Comparison of ENCODE assay signal across 22 cellular contexts in the genomic region with DNA sequence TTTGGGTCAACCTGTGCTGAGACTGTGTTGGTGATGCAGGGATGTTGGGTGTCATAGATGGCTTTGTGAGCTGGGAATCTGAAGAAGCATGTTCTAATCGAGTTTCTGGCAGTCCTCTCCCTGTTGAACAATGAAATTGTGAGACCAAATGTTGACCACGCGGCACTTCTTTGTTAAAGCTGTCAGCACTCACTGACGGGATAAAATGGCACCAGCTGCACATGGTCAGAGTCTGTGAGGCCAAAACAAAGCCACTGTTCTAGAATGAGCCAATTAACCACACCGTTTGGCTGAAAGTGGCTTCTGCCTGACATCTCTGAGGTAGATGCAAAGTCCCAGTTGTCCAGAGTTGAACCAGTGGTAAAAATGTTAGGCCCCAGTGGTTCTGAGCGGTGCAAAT.
DNase-seq lines count a peak whose midpoint lies in the region; ATAC-seq, FAIRE-seq and TF ChIP-seq lines count a peak whose summit lies in the region.
"Had no signal": no experiment of that assay in that cellular context is flagged by ENCODE, and none has a peak within 500 bp of the region (broad histone marks: within the 10 kb centered on the region; RNA-seq: fewer than 3 reads in every experiment).

No MANE protein-coding gene starts in this region.

- H3K27me3 ChIP-seq in HepG2 (ENCODE audit: control insufficient read depth in 1 of 2, insufficient read depth in 2 of 2, low read length in 2 of 2) (no peaks in the 10 kb centered on the region), right lobe of liver (no peaks in the 10 kb centered on the region)
- H3K27me3 ChIP-seq: MG63, Peyer's patch had no signal

- in situ Hi-C loops in HepG2 (cut with HindIII; ENCODE audit: extremely low pct_ligation_motif_present, low pct_unique_long_range_greater_than_20kb) = no loop called here

- H3K27ac ChIP-seq in HepG2 (ENCODE audit: extremely low read length, insufficient read depth, low read length) (no peak overlapping the region), right lobe of liver (no peak overlapping the region)
- H3K27ac ChIP-seq: GM23248, Peyer's patch, SK-N-MC had no signal

- no peaks in the 10 kb centered on the region for H3K79me2 ChIP-seq in HepG2 (ENCODE audit: insufficient read depth, low read length)

- no peak for DNase-seq in HepG2 (ENCODE audit: low spot score)
- no peak for DNase-seq in right lobe of liver
- peak; percentile 10 for DNase-seq in globus pallidus (ENCODE audit: low spot score)
- no peak for DNase-seq in neural crest cell (ENCODE audit: low read depth, low spot score)
- no peak for DNase-seq in NCI-H446 treated with DMSO at 0.1 percent for 48 hours (lab: John Stamatoyannopoulos, UW)
- DNase-seq: 8988T, ACHN, Calu3, DMS79 treated with DMSO at 0.1 percent for 48 hours, GM23248, H7, MG63, NCI-H2029, NCI-H526 treated with DMSO at 0.1 percent for 48 hours, Peyer's patch, SHP77 treated with DMSO at 0.1 percent for 48 hours had no signal

- H3K9me3 ChIP-seq in HepG2 (ENCODE audit: low read length) (peaks cover 67% of the 10 kb centered on the region; the same call in 1 of the 2 replicates), right lobe of liver (no peaks in the 10 kb centered on the region)
- H3K9me3 ChIP-seq: MG63, Peyer's patch had no signal

- H3K36me3 ChIP-seq in HepG2 (replicated peaks in 1 of 2; ENCODE audit: control insufficient read depth in 1 of 2, insufficient read depth in 2 of 2, low read length in 2 of 2) (no peaks in the 10 kb centered on the region), right lobe of liver (no peaks in the 10 kb centered on the region)
- H3K36me3 ChIP-seq: MG63, Peyer's patch had no signal

- no TSS peak for BruUV-seq in HepG2 (replicated peaks; lab: Mats Ljungman, UMichigan)

- no peaks in the 10 kb centered on the region for H3K27me3 Mint-ChIP-seq in neural crest cell (ENCODE audit: low read depth)
- no peaks in the 10 kb centered on the region for H3K27me3 Mint-ChIP-seq in stimulated activated memory B cell treated with anti-CD40 and anti-IgM and Interleukin-4, amounts not matched to agents 10 μg/mL and 1 μg/mL and 100 μg/mL, for 72 hours

- no peak for TF ChIP-seq CTCF in HepG2 (CRISPR knock-in tag; IDR thresholded peaks at IDR 0.05)
- no peak for TF ChIP-seq CTCF in right lobe of liver (IDR thresholded peaks at IDR 0.05)
- TF ChIP-seq CTCF in neural crest cell (conservative IDR thresholded peaks at IDR 0.05) = no peak

- H3K4me2 ChIP-seq in HepG2 (ENCODE audit: low read depth, low read length) = no peak overlapping the region

- CTCF ChIA-PET in HepG2 (lab: Yijun Ruan, JAX; ENCODE audit: low intra/inter-chr PET ratio, low total read pairs) = no interaction called here

- H3K9ac ChIP-seq in HepG2 (ENCODE audit: insufficient read depth, low read depth, low read length) = no peak overlapping the region
- H3K9ac ChIP-seq: GM23248 had no signal

- intact Hi-C loops in HepG2 (cut with micrococcal nuclease; ENCODE audit: unreplicated experiment) = no loop called here
- intact Hi-C loops in right lobe of liver (cut with DNase I) = no loop called here

- no peak for TF ChIP-seq POLR2A in HepG2 (IDR thresholded peaks at IDR 0.05; ENCODE audit: insufficient read depth in 1 of 2, low read depth in 2 of 2, low read length in 2 of 2)
- no peak for TF ChIP-seq POLR2A in right lobe of liver (IDR thresholded peaks at IDR 0.05)
- TF ChIP-seq POLR2A in GM18505 (IDR thresholded peaks at IDR 0.05; ENCODE audit: borderline replicate concordance, extremely low read depth, insufficient read depth, insufficient read length) = no peak

- H3K4me1 ChIP-seq in HepG2 (ENCODE audit: insufficient read depth, low read length) (no peaks in the 10 kb centered on the region), right lobe of liver (no peaks in the 10 kb centered on the region)
- H3K4me1 ChIP-seq: Peyer's patch had no signal

- no peak overlapping the region for H3K4me3 Mint-ChIP-seq in neural crest cell
- no peak overlapping the region for H3K4me3 Mint-ChIP-seq in stimulated activated memory B cell treated with anti-CD40 and anti-IgM and Interleukin-4, amounts not matched to agents 10 μg/mL and 1 μg/mL and 100 μg/mL, for 72 hours

- H3K4me3 ChIP-seq in HepG2 (replicated peaks in 1 of 3; ENCODE audit: insufficient read depth in 1 of 3, low read depth in 2 of 3, low read length in 3 of 3) (no peak overlapping the region), right lobe of liver (no peak overlapping the region)
- H3K4me3 ChIP-seq: GM23248, K562, MG63, Peyer's patch, SK-N-MC had no signal

- ATAC-seq in HepG2 (no peak), right lobe of liver (no peak), GM18505 (IDR thresholded peaks at IDR 0.05; ENCODE audit: unreplicated experiment) (no peak), GM19324 (IDR thresholded peaks at IDR 0.05; ENCODE audit: low FRiP score, unreplicated experiment) (no peak)
- ATAC-seq in stimulated activated memory B cell treated with anti-CD40 and anti-IgM and Interleukin-4, amounts not matched to agents 10 μg/mL and 1 μg/mL and 100 μg/mL, for 72 hours = no peak
- ATAC-seq: K562 had no signal

- TF ChIP-seq RAD21 in HepG2 (CRISPR knock-in tag; IDR thresholded peaks at IDR 0.05) = no peak

- peaks cover 3% of the 10 kb centered on the region for H3K9me3 Mint-ChIP-seq in neural crest cell
- no peaks in the 10 kb centered on the region for H3K9me3 Mint-ChIP-seq in stimulated activated memory B cell treated with anti-CD40 and anti-IgM and Interleukin-4, amounts not matched to agents 10 μg/mL and 1 μg/mL and 100 μg/mL, for 72 hours

- 27% methylated on average over 6 of the region's 6 CpGs for WGBS in HepG2 (ENCODE audit: low lambda C conversion rate)
- WGBS in right lobe of liver (ENCODE audit: insufficient coverage, low coverage, low lambda C conversion rate, missing lambda C conversion rate) = 56% methylated on average over 3 of the region's 6 CpGs

- peaks cover 14% of the 10 kb centered on the region for H3K4me1 Mint-ChIP-seq in neural crest cell
- no peaks in the 10 kb centered on the region for H3K4me1 Mint-ChIP-seq in stimulated activated memory B cell treated with anti-CD40 and anti-IgM and Interleukin-4, amounts not matched to agents 10 μg/mL and 1 μg/mL and 100 μg/mL, for 72 hours

- H3K36me3 Mint-ChIP-seq in neural crest cell (ENCODE audit: low read depth) = no peaks in the 10 kb centered on the region
- H3K36me3 Mint-ChIP-seq in stimulated activated memory B cell treated with anti-CD40 and anti-IgM and Interleukin-4, amounts not matched to agents 10 μg/mL and 1 μg/mL and 100 μg/mL, for 72 hours = no peaks in the 10 kb centered on the region

- TF ChIP-seq EP300 in HepG2 (IDR thresholded peaks at IDR 0.05; ENCODE audit: low read depth in 2 of 2, low read length in 2 of 2) = no peak
- no peak for TF ChIP-seq EP300 in HepG2 (CRISPR knock-in tag; IDR thresholded peaks at IDR 0.05; ENCODE audit: borderline replicate concordance)

- no peaks in the 10 kb centered on the region for H4K20me1 ChIP-seq in HepG2 (ENCODE audit: insufficient read depth, low read length)

- FAIRE-seq in HepG2 (lab: Jason Lieb, UNC) = no peak
- FAIRE-seq: GM12892, K562 had no signal

- peak overlapping the region; percentile 89 for H3K27ac Mint-ChIP-seq in neural crest cell (ENCODE audit: unreplicated experiment)
- peak overlapping the region; percentile 4 for H3K27ac Mint-ChIP-seq in stimulated activated memory B cell treated with anti-CD40 and anti-IgM and Interleukin-4, amounts not matched to agents 10 μg/mL and 1 μg/mL and 100 μg/mL, for 72 hours

- no peak overlapping the region for H2AFZ ChIP-seq in HepG2 (ENCODE audit: low read length)
- H2AFZ ChIP-seq: GM23248 had no signal

- POLR2A ChIA-PET in HepG2 (lab: Yijun Ruan, JAX) = no interaction called here

TF ChIP-seq in HepG2, 621 proteins besides CTCF, POLR2A, EP300 and RAD21:
- TF ChIP-seq, protein P1, sequence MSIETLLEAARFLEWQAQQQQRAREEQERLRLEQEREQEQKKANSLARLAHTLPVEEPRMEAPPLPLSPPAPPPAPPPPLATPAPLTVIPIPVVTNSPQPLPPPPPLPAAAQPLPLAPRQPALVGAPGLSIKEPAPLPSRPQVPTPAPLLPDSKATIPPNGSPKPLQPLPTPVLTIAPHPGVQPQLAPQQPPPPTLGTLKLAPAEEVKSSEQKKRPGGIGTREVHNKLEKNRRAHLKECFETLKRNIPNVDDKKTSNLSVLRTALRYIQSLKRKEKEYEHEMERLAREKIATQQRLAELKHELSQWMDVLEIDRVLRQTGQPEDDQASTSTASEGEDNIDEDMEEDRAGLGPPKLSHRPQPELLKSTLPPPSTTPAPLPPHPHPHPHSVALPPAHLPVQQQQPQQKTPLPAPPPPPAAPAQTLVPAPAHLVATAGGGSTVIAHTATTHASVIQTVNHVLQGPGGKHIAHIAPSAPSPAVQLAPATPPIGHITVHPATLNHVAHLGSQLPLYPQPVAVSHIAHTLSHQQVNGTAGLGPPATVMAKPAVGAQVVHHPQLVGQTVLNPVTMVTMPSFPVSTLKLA (IDR thresholded peaks at IDR 0.05) = peak; percentile 26; the same call in 1 of the 2 replicates
- TF ChIP-seq LBX2 (CRISPR knock-in tag; IDR thresholded peaks at IDR 0.05; ENCODE audit: borderline replicate concordance) (no peak), MXD4 (CRISPR knock-in tag; IDR thresholded peaks at IDR 0.05) (no peak), ZC3H4 (CRISPR knock-in tag; IDR thresholded peaks at IDR 0.05; ENCODE audit: borderline replicate concordance) (no peak)
